19 cellular contexts compared by ENCODE assay signal in the genomic region with DNA sequence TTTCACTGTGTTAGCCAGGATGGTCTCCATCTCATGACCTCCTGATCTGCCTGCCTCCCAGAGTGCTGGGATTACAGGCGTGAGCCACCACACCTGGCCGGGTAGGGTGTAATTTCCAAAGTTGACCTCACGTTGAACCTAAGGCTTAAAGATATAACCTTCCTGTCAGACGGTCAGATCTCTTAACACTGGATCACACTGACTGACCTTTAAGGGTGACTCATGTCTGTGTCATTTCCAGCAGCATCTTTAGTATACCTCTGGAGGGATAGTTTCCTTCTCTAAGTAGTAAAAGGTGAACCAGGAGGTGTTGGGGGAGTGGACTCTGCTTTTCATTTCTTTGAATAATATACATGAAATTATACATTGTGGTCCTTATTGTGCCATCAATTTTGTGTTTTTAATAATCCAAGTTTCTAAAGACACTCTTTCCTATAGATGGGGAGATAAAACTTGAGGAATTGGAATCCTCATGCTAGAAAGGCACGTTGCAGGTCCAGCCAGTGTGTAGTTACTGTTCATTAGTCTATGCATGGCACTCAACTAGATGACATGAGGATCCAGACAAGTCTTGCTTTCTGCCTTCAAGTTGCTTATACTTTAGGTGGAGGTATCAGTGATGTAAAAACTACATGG. TPM values are rescaled to one million over a fixed set of nuclear protein-coding genes. Genes with fewer than 3 reads are reported as not detected.
A peak's percentile ranks its signal among the peaks of the same experiment; 100 is the strongest.
DNase-seq lines count a peak whose midpoint lies in the region; ATAC-seq and TF ChIP-seq lines count a peak whose summit lies in the region.
"Had no signal": no experiment of that assay in that cellular context is flagged by ENCODE, and none has a peak within 500 bp of the region (broad histone marks: within the 10 kb centered on the region; RNA-seq: fewer than 3 reads in every experiment).

No MANE protein-coding gene starts in this region.

- no peak overlapping the region for H3K18ac ChIP-seq in mesendoderm (ENCODE audit: low read length)

- no peak overlapping the region for H2BK15ac ChIP-seq in mesendoderm (replicated peaks; ENCODE audit: low read depth)

- H3K27ac Mint-ChIP-seq in HFFc6, result peak overlapping the region; percentile 40; the same call in 1 of the 2 replicates
- H3K27ac Mint-ChIP-seq: activated CD4-positive, alpha-beta memory T cell treated with anti-CD3 and anti-CD28 coated beads for 36 hours had no signal

- H3K36me3 Mint-ChIP-seq in HFFc6 (ENCODE audit: low read depth), result no peaks in the 10 kb centered on the region
- H3K36me3 Mint-ChIP-seq: activated CD4-positive, alpha-beta memory T cell treated with anti-CD3 and anti-CD28 coated beads for 36 hours; brain had no signal

- no peaks in the 10 kb centered on the region for H3K9me3 Mint-ChIP-seq in HFFc6
- H3K9me3 Mint-ChIP-seq: activated CD4-positive, alpha-beta memory T cell treated with anti-CD3 and anti-CD28 coated beads for 36 hours; brain had no signal

- ATAC-seq in SK-N-SH treated with all-trans-retinoic acid at 6 μM for 48 hours, result peak; percentile 30
- ATAC-seq: Right ventricle myocardium inferior had no signal

- H3F3A ChIP-seq in smooth muscle cell (ENCODE audit: low read depth), result peaks cover 28% of the 10 kb centered on the region

- no peak overlapping the region for H3K23ac ChIP-seq in mesendoderm (ENCODE audit: low read length)

- H3K4me3 ChIP-seq in mesendoderm (ENCODE audit: low read length), result no peak overlapping the region
- H3K4me3 ChIP-seq in coronary artery, result no peak overlapping the region
- H3K4me3 ChIP-seq in smooth muscle cell, result no peak overlapping the region
- H3K4me3 ChIP-seq: gastrocnemius medialis, tibial artery had no signal

- H4K5ac ChIP-seq in mesendoderm (ENCODE audit: low read length), result no peak overlapping the region

- peaks cover 2% of the 10 kb centered on the region for H3K4me1 ChIP-seq in mesendoderm (ENCODE audit: control insufficient read depth, low read depth, low read length)
- peaks cover 16% of the 10 kb centered on the region for H3K4me1 ChIP-seq in smooth muscle cell (ENCODE audit: low read depth)
- H3K4me1 ChIP-seq: parathyroid adenoma had no signal

- peak; percentile 67 for DNase-seq in COLO829 (ENCODE audit: low spot score)
- DNase-seq in HFFc6, result no peak
- DNase-seq in mesendoderm, result peak; percentile 76
- DNase-seq in coronary artery (ENCODE audit: low spot score), result no peak
- no peak for DNase-seq in T1000 (lab: John Stamatoyannopoulos, UW)
- no peak for DNase-seq in smooth muscle cell (lab: John Stamatoyannopoulos, UW; ENCODE audit: unreplicated experiment)
- DNase-seq in anterior cingulate cortex (lab: John Stamatoyannopoulos, UW), result no peak
- DNase-seq: activated CD4-positive, alpha-beta memory T cell treated with anti-CD3 and anti-CD28 coated beads for 36 hours; activated gamma-delta T cell treated with Interleukin-2 at 50 U/mL for 16 hours; DND-41; gastrocnemius medialis; NCI-H146; NCI-H524; tibial artery had no signal

- H3K27me3 ChIP-seq in mesendoderm (ENCODE audit: insufficient read depth, low read length, poor library complexity) (no peaks in the 10 kb centered on the region), smooth muscle cell (ENCODE audit: low read depth) (no peaks in the 10 kb centered on the region)
- H3K27me3 ChIP-seq: gastrocnemius medialis, tibial artery had no signal

- H3K79me2 ChIP-seq in mesendoderm (ENCODE audit: control insufficient read depth, insufficient read depth, low read length) (no peaks in the 10 kb centered on the region), smooth muscle cell (ENCODE audit: low read depth) (peaks cover 8% of the 10 kb centered on the region)
- H3K79me2 ChIP-seq: parathyroid adenoma had no signal

- H4K20me1 ChIP-seq in smooth muscle cell (ENCODE audit: low read depth), result peaks cover 33% of the 10 kb centered on the region

- H2BK120ac ChIP-seq in mesendoderm (ENCODE audit: low read depth, low read length), result no peak overlapping the region

- H3K4me3 Mint-ChIP-seq in HFFc6, result no peak overlapping the region
- H3K4me3 Mint-ChIP-seq: activated CD4-positive, alpha-beta memory T cell treated with anti-CD3 and anti-CD28 coated beads for 36 hours; brain had no signal

- no peaks in the 10 kb centered on the region for H3K9me3 ChIP-seq in smooth muscle cell (replicated peaks; ENCODE audit: low read depth)
- H3K9me3 ChIP-seq: gastrocnemius medialis, tibial artery had no signal

- no peak overlapping the region for H3K27ac ChIP-seq in mesendoderm (ENCODE audit: low read depth, low read length)
- no peak overlapping the region for H3K27ac ChIP-seq in coronary artery
- H3K27ac ChIP-seq in smooth muscle cell (ENCODE audit: low read depth), result no peak overlapping the region
- H3K27ac ChIP-seq: gastrocnemius medialis, KMS-11, parathyroid adenoma, tibial artery had no signal

- peaks cover 7% of the 10 kb centered on the region for H3K79me1 ChIP-seq in mesendoderm (ENCODE audit: low read length)

- no peak overlapping the region for H2AK5ac ChIP-seq in mesendoderm (ENCODE audit: low read length)

- WGBS in mesendoderm (ENCODE audit: extremely low coverage, insufficient coverage, low lambda C conversion rate), result no CpG with 5 or more reads among the region's 5 CpGs
- whole genome bisulfite sequencing in smooth muscle cell (ENCODE audit: low lambda C conversion rate), result 73% methylated on average over 5 of the region's 5 CpGs

- H2BK5ac ChIP-seq in mesendoderm (ENCODE audit: low read length), result no peak overlapping the region

- no peak overlapping the region for H3K4ac ChIP-seq in mesendoderm (ENCODE audit: low read depth, low read length)

- H3K9ac ChIP-seq in mesendoderm (ENCODE audit: low read length), result no peak overlapping the region
- no peak overlapping the region for H3K9ac ChIP-seq in smooth muscle cell (ENCODE audit: low read depth)
- H3K9ac ChIP-seq: KMS-11, parathyroid adenoma had no signal

- H3K4me2 ChIP-seq in mesendoderm (ENCODE audit: low read length) (no peak overlapping the region), smooth muscle cell (no peak overlapping the region)
- H3K4me2 ChIP-seq: KMS-11 had no signal

- H4K8ac ChIP-seq in mesendoderm (ENCODE audit: low read depth, low read length), result no peak overlapping the region

- H3K4me1 Mint-ChIP-seq in HFFc6 (ENCODE audit: low read depth), result peaks cover 88% of the 10 kb centered on the region

- no peak overlapping the region for H3K56ac ChIP-seq in mesendoderm (ENCODE audit: low read length)

- H3K36me3 ChIP-seq in mesendoderm (ENCODE audit: control insufficient read depth, insufficient read depth, low read length) (no peaks in the 10 kb centered on the region), smooth muscle cell (ENCODE audit: low read depth) (no peaks in the 10 kb centered on the region)
- H3K36me3 ChIP-seq: gastrocnemius medialis, tibial artery had no signal

- no peak overlapping the region for H2AFZ ChIP-seq in smooth muscle cell (ENCODE audit: low read depth)
- H2AFZ ChIP-seq: parathyroid adenoma had no signal

- TF ChIP-seq CTCF in HFFc6 (IDR thresholded peaks at IDR 0.05), result no peak
- TF ChIP-seq CTCF in coronary artery (IDR thresholded peaks at IDR 0.05), result no peak
- TF ChIP-seq CTCF in smooth muscle cell (IDR thresholded peaks at IDR 0.05; ENCODE audit: borderline replicate concordance, insufficient read depth, poor library complexity, severe bottlenecking), result no peak

- H3K27me3 Mint-ChIP-seq in HFFc6 (ENCODE audit: insufficient read depth), result no peaks in the 10 kb centered on the region
- H3K27me3 Mint-ChIP-seq: activated CD4-positive, alpha-beta memory T cell treated with anti-CD3 and anti-CD28 coated beads for 36 hours; brain had no signal

TF ChIP-seq in SK-N-SH treated with all-trans-retinoic acid at 6 μM for 48 hours, 23 proteins besides CTCF, POLR2A, EP300 and RAD21:
- no peak for TF ChIP-seq ISL1 (CRISPR knock-in tag; IDR thresholded peaks at IDR 0.05)
- TF ChIP-seq ZNF565 (CRISPR knock-in tag; conservative IDR thresholded peaks at IDR 0.05; ENCODE audit: low read depth), result no peak
- no peak for TF ChIP-seq ZFP3 (CRISPR knock-in tag; IDR thresholded peaks at IDR 0.05)
- TF ChIP-seq BACH2 (CRISPR knock-in tag; IDR thresholded peaks at IDR 0.05; ENCODE audit: borderline replicate concordance), result no peak
- TF ChIP-seq ZC3H10 (CRISPR knock-in tag; IDR thresholded peaks at IDR 0.05), result no peak

RNA-seq across cellular contexts. Expression of a gene that starts 45.7 kb away (rescaled TPM):
- 10 to 100 TPM; 31.1 to 37.1 (median 32.3) TPM for total RNA-seq in HFFc6 (2021; fragmentation: NEBNext Ultra II Directional; extraction: Animal tissue kit (Norgen Biotek cat#: 25700))
- polyA plus RNA-seq in mesendoderm (2013, experiment 1 of 2), result 12.9 TPM
- polyA plus RNA-seq in mesendoderm (2013, experiment 2 of 2), result 13.3 TPM
- 11.1 and 11.6 TPM in 2 replicates for total RNA-seq in smooth muscle cell
- polyA plus RNA-seq in smooth muscle cell, result 6.2 and 6.7 TPM in 2 replicates

Comparison
In these comparisons a context has a peak if more than half of its experiments do, and no peak if none do; other contexts are left out.
1. DNase-seq: peak in COLO829 (single experiment) and mesendoderm (single experiment); none in HFFc6 (single experiment), coronary artery (single experiment), T1000 (single experiment), smooth muscle cell (single experiment) and anterior cingulate cortex (0 of 58).